8 cellular contexts compared by ENCODE assay signal in the genomic region with DNA sequence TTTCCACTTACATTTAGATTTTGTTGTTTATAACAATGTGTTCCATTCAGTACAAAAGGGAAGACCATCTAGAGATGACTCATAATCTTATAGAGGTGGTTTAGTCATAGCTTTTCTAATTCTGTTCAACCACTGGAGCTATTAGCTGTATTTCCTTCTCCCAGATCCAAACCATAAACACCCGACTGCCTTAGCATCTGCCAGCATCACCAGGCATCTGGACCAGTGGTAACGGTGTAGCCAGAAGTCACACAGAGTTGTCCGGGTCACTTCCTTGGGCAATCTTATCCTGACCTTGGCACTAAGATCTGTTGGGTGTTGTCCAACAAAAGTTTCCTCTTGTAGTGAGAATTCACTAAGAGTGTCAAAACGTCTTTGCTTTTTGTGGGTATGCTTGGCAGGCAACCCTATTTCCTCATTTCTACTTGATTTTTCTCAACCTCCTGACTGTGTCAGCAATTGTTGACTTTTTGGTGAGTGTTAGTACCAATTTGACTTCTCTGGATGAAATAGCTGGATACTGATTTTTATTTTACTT.
DNase-seq lines count a peak whose midpoint lies in the region; ATAC-seq and TF ChIP-seq lines count a peak whose summit lies in the region.

No MANE protein-coding gene starts in this region.

- ATAC-seq in activated naive CD8-positive, alpha-beta T cell treated with anti-CD3 and anti-CD28 coated beads, Interleukin-2, amount 50 U/mL, for 24 hours = peak; percentile 86

- peaks cover 3% of the 10 kb centered on the region for H3K9me3 Mint-ChIP-seq in Calu3 (ENCODE audit: low read depth, unreplicated experiment)
- no peaks in the 10 kb centered on the region for H3K9me3 Mint-ChIP-seq in activated naive CD8-positive, alpha-beta T cell treated with anti-CD3 and anti-CD28 coated beads, Interleukin-2, amount 50 U/mL, for 24 hours

- intact Hi-C loops in Calu3 (cut with micrococcal nuclease; ENCODE audit: unreplicated experiment) = loop anchor here (2.0 to 10.0 kb wide), 4 partner anchors 94 to 374 kb away; a partner anchor contains a TSS

- DNase-seq in Calu3 (peak; percentile 72), MV-4-11 (lab: John Stamatoyannopoulos, UW) (peak; percentile 87), medulla oblongata (ENCODE audit: extremely low spot score) (peak; percentile 22), NCI-H146 (lab: John Stamatoyannopoulos, UW) (no peak), NCI-H2171 (lab: John Stamatoyannopoulos, UW) (no peak)
- peak; percentile 12 for DNase-seq in activated naive CD8-positive, alpha-beta T cell treated with anti-CD3 and anti-CD28 coated beads, Interleukin-2, amount 50 U/mL, for 24 hours
- no peak for DNase-seq in effector CD4-positive, alpha-beta T cell
- no peak for DNase-seq in activated CD4-positive, alpha-beta T cell treated with anti-CD3 and anti-CD28 coated beads, Interleukin-2, amount 50 U/mL, for 4 hours

- CTCF ChIA-PET in Calu3 (lab: Charles Lee) = interaction anchor here (0.5 kb wide), 1 partner anchor 37 kb away, joined by 3 read pairs; no protein-coding TSS in a partner anchor

- H3K4me1 Mint-ChIP-seq in Calu3 (ENCODE audit: low read depth, unreplicated experiment) = peaks cover 28% of the 10 kb centered on the region
- H3K4me1 Mint-ChIP-seq in activated naive CD8-positive, alpha-beta T cell treated with anti-CD3 and anti-CD28 coated beads, Interleukin-2, amount 50 U/mL, for 24 hours = peaks cover 21% of the 10 kb centered on the region

- H3K27me3 Mint-ChIP-seq in Calu3 (ENCODE audit: unreplicated experiment) = no peaks in the 10 kb centered on the region
- H3K27me3 Mint-ChIP-seq in activated naive CD8-positive, alpha-beta T cell treated with anti-CD3 and anti-CD28 coated beads, Interleukin-2, amount 50 U/mL, for 24 hours = no peaks in the 10 kb centered on the region

- TF ChIP-seq CTCF in Calu3 (IDR thresholded peaks at IDR 0.05; ENCODE audit: unreplicated experiment) = no peak

- no TSS peak for BruUV-seq in Calu3 (replicated peaks; lab: Mats Ljungman, UMichigan)

- H3K36me3 Mint-ChIP-seq in Calu3 (ENCODE audit: insufficient read depth, unreplicated experiment) = no peaks in the 10 kb centered on the region
- H3K36me3 Mint-ChIP-seq in activated naive CD8-positive, alpha-beta T cell treated with anti-CD3 and anti-CD28 coated beads, Interleukin-2, amount 50 U/mL, for 24 hours (ENCODE audit: low read depth) = no peaks in the 10 kb centered on the region

- peak overlapping the region; percentile 10 for H3K27ac Mint-ChIP-seq in Calu3 (ENCODE audit: unreplicated experiment)
- H3K27ac Mint-ChIP-seq in activated naive CD8-positive, alpha-beta T cell treated with anti-CD3 and anti-CD28 coated beads, Interleukin-2, amount 50 U/mL, for 24 hours = peak overlapping the region; percentile 84

- no peak overlapping the region for H3K4me3 Mint-ChIP-seq in Calu3 (ENCODE audit: low read depth, unreplicated experiment)
- H3K4me3 Mint-ChIP-seq in activated naive CD8-positive, alpha-beta T cell treated with anti-CD3 and anti-CD28 coated beads, Interleukin-2, amount 50 U/mL, for 24 hours = peak overlapping the region; percentile 6

Comparison
In these comparisons a context has a peak if more than half of its experiments do, and no peak if none do; other contexts are left out.
1. DNase-seq: peak in Calu3 (single experiment), MV-4-11 (single experiment), activated naive CD8-positive, alpha-beta T cell treated with anti-CD3 and anti-CD28 coated beads, Interleukin-2, amount 50 U/mL, for 24 hours (single experiment) and medulla oblongata (single experiment); none in NCI-H146 (single experiment), NCI-H2171 (single experiment), effector CD4-positive, alpha-beta T cell (single experiment) and activated CD4-positive, alpha-beta T cell treated with anti-CD3 and anti-CD28 coated beads, Interleukin-2, amount 50 U/mL, for 4 hours (0 of 2).